In genomic region chr12:26683443-26683842, GRCh38 we compare ENCODE assay signal across 31 cellular contexts.
"Had no signal": no experiment of that assay in that cellular context is flagged by ENCODE, and none has a peak within 500 bp of the region (broad histone marks: within the 10 kb centered on the region; RNA-seq: fewer than 3 reads in every experiment).

No MANE protein-coding gene starts in this region.

- H3K9ac ChIP-seq: parathyroid adenoma had no signal

- H3K4me1 ChIP-seq: parathyroid adenoma, psoas muscle, stomach, suprapubic skin, testis, tibial artery, upper lobe of right lung had no signal

- ATAC-seq: naive thymus-derived CD8-positive, alpha-beta T cell; natural killer cell treated with Interleukin-12 subunit alpha and Interleukin-12 subunit beta and Interleukin-15 and Interleukin-18, amount 100 ng/mL, for 72 hours; psoas muscle; right cardiac atrium; right lobe of liver; stimulated activated memory B cell treated with anti-CD40 and anti-IgM and Interleukin-4, amounts not matched to agents 10 μg/mL and 1 μg/mL and 100 μg/mL, for 72 hours; stimulated activated naive CD8-positive, alpha-beta T cell treated with anti-CD3 and anti-CD28 coated beads, Interleukin-15, Interleukin-2, amounts not matched to agents 100 U/mL and 50 U/mL, for 24 hours; upper lobe of right lung had no signal

- H3K4me3 ChIP-seq: ovary, psoas muscle, right lobe of liver, sigmoid colon, stomach, suprapubic skin, testis, tibial artery, transverse colon, upper lobe of right lung, uterus had no signal

- H3K27me3 Mint-ChIP-seq: naive B cell; naive thymus-derived CD8-positive, alpha-beta T cell; natural killer cell treated with Interleukin-12 subunit alpha and Interleukin-12 subunit beta and Interleukin-15 and Interleukin-18, amount 100 ng/mL, for 72 hours; progenitor cell of endocrine pancreas; stimulated activated memory B cell treated with anti-CD40 and anti-IgM and Interleukin-4, amounts not matched to agents 10 μg/mL and 1 μg/mL and 100 μg/mL, for 72 hours; type B pancreatic cell had no signal

- DNase-seq: naive B cell; naive thymus-derived CD8-positive, alpha-beta T cell; nephron progenitor cell; nucleus accumbens; ovary; posterior cingulate gyrus; psoas muscle; right cardiac atrium; right lobe of liver; sigmoid colon; small intestine; stimulated activated CD4-positive, alpha-beta T cell treated with anti-CD3 and anti-CD28 coated beads, Interleukin-15, amount 100 ng/mL, for 24 hours; stimulated activated CD4-positive, alpha-beta T cell treated with anti-CD3 and anti-CD28 coated beads, Interleukin-2, amount 100 ng/mL, for 24 hours; stimulated activated CD4-positive, alpha-beta T cell treated with anti-CD3 and anti-CD28 coated beads, Interleukin-2, amount 100 ng/mL, for 48 hours; stimulated activated CD4-positive, alpha-beta T cell treated with anti-CD3 and anti-CD28 coated beads, Interleukin-4, amount 100 ng/mL, for 24 hours; stimulated activated naive CD4-positive, alpha-beta T cell; stimulated activated naive CD8-positive, alpha-beta T cell treated with anti-CD3 and anti-CD28 coated beads, Interleukin-15, Interleukin-2, amounts not matched to agents 100 U/mL and 50 U/mL, for 24 hours; stomach; testis; tibial artery; transverse colon; upper lobe of right lung; uterus had no signal

- H3K27ac ChIP-seq: neutrophil, ovary, parathyroid adenoma, psoas muscle, right lobe of liver, sigmoid colon, stomach, suprapubic skin, testis, tibial artery, transverse colon, upper lobe of right lung, uterus had no signal

- H3K79me2 ChIP-seq: parathyroid adenoma had no signal

- H3K36me3 ChIP-seq: ovary, uterus had no signal

- H3K9me3 ChIP-seq: neutrophil, ovary, right lobe of liver, sigmoid colon, suprapubic skin, testis, transverse colon, uterus had no signal

- H3K27me3 ChIP-seq: neutrophil, ovary, right lobe of liver, sigmoid colon, stomach, suprapubic skin, testis, tibial artery, transverse colon, upper lobe of right lung, uterus had no signal

- H3K9me3 Mint-ChIP-seq: naive B cell; natural killer cell treated with Interleukin-12 subunit alpha and Interleukin-12 subunit beta and Interleukin-15 and Interleukin-18, amount 100 ng/mL, for 72 hours; stimulated activated memory B cell treated with anti-CD40 and anti-IgM and Interleukin-4, amounts not matched to agents 10 μg/mL and 1 μg/mL and 100 μg/mL, for 72 hours; type B pancreatic cell had no signal

- FAIRE-seq: small intestine had no signal

- H3K27ac Mint-ChIP-seq: naive B cell; naive thymus-derived CD8-positive, alpha-beta T cell; natural killer cell treated with Interleukin-12 subunit alpha and Interleukin-12 subunit beta and Interleukin-15 and Interleukin-18, amount 100 ng/mL, for 72 hours; nephron progenitor cell; progenitor cell of endocrine pancreas; stimulated activated memory B cell treated with anti-CD40 and anti-IgM and Interleukin-4, amounts not matched to agents 10 μg/mL and 1 μg/mL and 100 μg/mL, for 72 hours; type B pancreatic cell had no signal

- H2AFZ ChIP-seq: parathyroid adenoma had no signal

- H3K4me1 Mint-ChIP-seq: stimulated activated memory B cell treated with anti-CD40 and anti-IgM and Interleukin-4, amounts not matched to agents 10 μg/mL and 1 μg/mL and 100 μg/mL, for 72 hours had no signal

- H3K4me3 Mint-ChIP-seq: naive B cell; naive thymus-derived CD8-positive, alpha-beta T cell; natural killer cell treated with Interleukin-12 subunit alpha and Interleukin-12 subunit beta and Interleukin-15 and Interleukin-18, amount 100 ng/mL, for 72 hours; nephron progenitor cell; neural crest cell; stimulated activated memory B cell treated with anti-CD40 and anti-IgM and Interleukin-4, amounts not matched to agents 10 μg/mL and 1 μg/mL and 100 μg/mL, for 72 hours; type B pancreatic cell had no signal
